Comparison of ENCODE assay signal across 8 cellular contexts in the genomic region with DNA sequence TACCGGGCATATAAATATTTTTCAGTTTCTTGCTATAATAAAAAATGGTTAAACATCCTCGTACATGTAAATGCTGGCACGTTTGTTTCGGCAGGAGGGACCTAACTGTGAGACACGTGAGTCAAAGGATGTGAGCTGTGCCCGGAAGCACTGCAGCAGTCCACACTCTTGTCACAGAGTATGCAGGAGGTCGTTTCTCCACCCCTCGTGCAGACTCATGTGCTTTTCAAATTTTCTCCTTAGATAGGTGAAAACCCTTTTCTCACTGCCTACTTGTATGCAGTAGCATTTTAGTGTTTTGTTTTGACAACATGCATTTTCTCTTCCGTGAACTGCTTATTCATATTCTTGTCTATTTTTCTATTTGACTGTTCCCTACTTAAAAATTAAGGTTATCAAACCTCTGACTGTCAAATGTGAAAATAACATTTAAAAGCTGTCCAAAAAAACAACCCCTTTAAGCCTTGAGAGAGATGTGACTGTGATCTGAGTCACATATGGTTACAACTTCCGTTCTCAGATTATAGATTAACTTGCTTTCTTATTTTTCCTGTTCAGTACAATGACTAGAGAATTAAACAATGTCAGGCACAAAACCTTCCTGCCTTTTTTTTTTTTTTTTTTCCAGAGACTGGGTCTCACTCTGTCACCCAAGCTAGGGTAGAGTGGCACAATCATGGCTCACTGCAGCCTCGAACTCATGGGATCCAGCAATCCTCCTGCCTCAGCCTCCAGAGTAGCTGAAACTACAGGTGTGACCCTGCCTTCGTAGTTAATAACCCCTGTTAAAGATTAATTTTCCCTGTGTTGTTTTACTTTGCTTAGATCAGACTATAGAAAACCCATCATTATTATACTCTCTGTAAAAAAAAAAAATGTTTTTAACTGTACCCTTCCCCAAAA. TPM values are rescaled to one million over a fixed set of nuclear protein-coding genes. Genes with fewer than 3 reads are reported as not detected.
A peak's percentile ranks its signal among the peaks of the same experiment; 100 is the strongest.
DNase-seq lines count a peak whose midpoint lies in the region; ATAC-seq, FAIRE-seq and TF ChIP-seq lines count a peak whose summit lies in the region.

No MANE protein-coding gene starts in this region.

- no peaks in the 10 kb centered on the region for H3K4me1 ChIP-seq in GM12878 (ENCODE audit: control insufficient read depth, insufficient read depth, low read length)

- no peak overlapping the region for H3K4me2 ChIP-seq in GM12878 (ENCODE audit: control insufficient read depth, insufficient read depth)

- H3K9ac ChIP-seq in GM12878 (ENCODE audit: control insufficient read depth, insufficient read depth, low read length) = no peak overlapping the region

- TF ChIP-seq CTCF in GM12878 (IDR thresholded peaks at IDR 0.05 in 2 of 3, conservative IDR thresholded peaks at IDR 0.05 in 1 of 3; ENCODE audit: control insufficient read depth in 2 of 3, extremely low read depth in 1 of 3, insufficient read depth in 1 of 3, low read depth in 3 of 3, low read length in 3 of 3) (no peak), omental fat pad (IDR thresholded peaks at IDR 0.05) (no peak)

- no peak for FAIRE-seq in GM12878 (lab: Jason Lieb, UNC)

- no peak overlapping the region for H3K27ac ChIP-seq in GM12878 (ENCODE audit: control insufficient read depth, insufficient read depth)

- no peak for TF ChIP-seq RAD21 in GM12878 (IDR thresholded peaks at IDR 0.05; ENCODE audit: insufficient read depth, low read depth, low read length)

- ATAC-seq in GM18505 (IDR thresholded peaks at IDR 0.05; ENCODE audit: unreplicated experiment) (peak; percentile 63), HG02588 (IDR thresholded peaks at IDR 0.05; ENCODE audit: unreplicated experiment) (peak; percentile 77), GM12878 (peak; percentile 87), omental fat pad (ENCODE audit: low FRiP score) (no peak)

- in situ Hi-C loops in GM12878 (cut with MboI) (no loop called here), KBM-7 (cut with MboI; ENCODE audit: low pct_unique_long_range_greater_than_20kb, low sequenced_read_pairs) (no loop called here)

- intact Hi-C loops in GM12878 (cut with micrococcal nuclease; ENCODE audit: unreplicated experiment) = loop anchor here (2.0 kb wide), 1 partner anchor 43 kb away; no protein-coding TSS in a partner anchor

- H3K9me3 ChIP-seq in GM12878 (replicated peaks; ENCODE audit: control insufficient read depth, insufficient read depth, low read length) = no peaks in the 10 kb centered on the region

- WGBS in GM12878 (ENCODE audit: insufficient coverage, insufficient replicate concordance, low lambda C conversion rate, missing lambda C conversion rate) = 5% methylated on average over 12 of the region's 12 CpGs

- DNase-seq in RKO (ENCODE audit: low spot score) (peak; percentile 85), GM12878 (ENCODE audit: low read depth, low spot score) (peak; percentile 23), KBM-7 (no peak), omental fat pad (ENCODE audit: low spot score) (no peak), NCI-H2171 treated with DMSO at 0.1 percent for 48 hours (lab: John Stamatoyannopoulos, UW) (no peak)
- DNase-seq in stimulated activated CD4-positive, alpha-beta T cell treated with anti-CD3 and anti-CD28 coated beads, Interleukin-15, amount 100 ng/mL, for 48 hours (ENCODE audit: low read depth in 2 of 2) = peak; percentile 19 to 40

- H3K27me3 ChIP-seq in GM12878 (replicated peaks in 1 of 2; ENCODE audit: control insufficient read depth in 2 of 2, insufficient read depth in 2 of 2, low read length in 1 of 2) = no peaks in the 10 kb centered on the region

- no peak for TF ChIP-seq EP300 in GM12878 (IDR thresholded peaks at IDR 0.05; ENCODE audit: borderline replicate concordance in 1 of 2, control insufficient read depth in 1 of 2, low read depth in 2 of 2, low read length in 2 of 2)

- H3K4me3 ChIP-seq in GM12878 = no peak overlapping the region

- POLR2A ChIA-PET in GM12878 (lab: Charles Lee) = interaction anchor here (0.6 kb wide), 1 partner anchor 234 kb away, joined by 5 read pairs; no protein-coding TSS in a partner anchor

- SMC1A ChIA-PET in GM12878 (lab: Charles Lee; ENCODE audit: uncharacterized antibody, unreplicated experiment) = interaction anchor here (1.2 to 1.4 kb wide), 3 partner anchors 13 to 41 kb away, joined by 3 to 4 read pairs (median 3); no protein-coding TSS in a partner anchor

- H4K20me1 ChIP-seq in GM12878 (ENCODE audit: control insufficient read depth, insufficient read depth) = no peaks in the 10 kb centered on the region

- H3K36me3 ChIP-seq in GM12878 (ENCODE audit: control insufficient read depth in 2 of 2, insufficient read depth in 2 of 2, low read length in 1 of 2) = no peaks in the 10 kb centered on the region

- RAD21 ChIA-PET in GM12878 (lab: Charles Lee; ENCODE audit: unreplicated experiment) = interaction anchor here (1.2 to 1.5 kb wide), 2 partner anchors 9 to 42 kb away, joined by 3 to 4 read pairs; no protein-coding TSS in a partner anchor

- BruUV-seq in GM12878 (replicated peaks; lab: Mats Ljungman, UMichigan) = no TSS peak

- TF ChIP-seq POLR2A in GM18505 (IDR thresholded peaks at IDR 0.05; ENCODE audit: borderline replicate concordance, extremely low read depth, insufficient read depth, insufficient read length) (no peak), GM12878 (IDR thresholded peaks at IDR 0.05; ENCODE audit: low read depth, low read length) (no peak)

- CTCF ChIA-PET in GM12878 (lab: Yijun Ruan, JAX) = interaction anchor here (0.5 to 1.2 kb wide), 9 partner anchors 8 to 234 kb away, joined by 3 to 4 read pairs (median 3); no protein-coding TSS in a partner anchor

- H3K79me2 ChIP-seq in GM12878 (ENCODE audit: control insufficient read depth, insufficient read depth, low read length) = no peaks in the 10 kb centered on the region

- H2AFZ ChIP-seq in GM12878 (ENCODE audit: control insufficient read depth, low read depth, low read length) = no peak overlapping the region

TF ChIP-seq in GM12878, 131 proteins besides CTCF, POLR2A, EP300 and RAD21 (continues in another document):
- TF ChIP-seq SUZ12 (IDR thresholded peaks at IDR 0.05; ENCODE audit: unreplicated experiment) (no peak), HDGF (IDR thresholded peaks at IDR 0.05) (no peak), RFX5 (IDR thresholded peaks at IDR 0.05; ENCODE audit: low read depth, low read length) (no peak), NFIC (IDR thresholded peaks at IDR 0.05; ENCODE audit: low read depth, low read length) (peak; percentile 40; the same call in 1 of the 2 replicates), SMARCA5 (IDR thresholded peaks at IDR 0.05) (peak; percentile 70; the same call in 1 of the 2 replicates)
- TF ChIP-seq, protein P1, sequence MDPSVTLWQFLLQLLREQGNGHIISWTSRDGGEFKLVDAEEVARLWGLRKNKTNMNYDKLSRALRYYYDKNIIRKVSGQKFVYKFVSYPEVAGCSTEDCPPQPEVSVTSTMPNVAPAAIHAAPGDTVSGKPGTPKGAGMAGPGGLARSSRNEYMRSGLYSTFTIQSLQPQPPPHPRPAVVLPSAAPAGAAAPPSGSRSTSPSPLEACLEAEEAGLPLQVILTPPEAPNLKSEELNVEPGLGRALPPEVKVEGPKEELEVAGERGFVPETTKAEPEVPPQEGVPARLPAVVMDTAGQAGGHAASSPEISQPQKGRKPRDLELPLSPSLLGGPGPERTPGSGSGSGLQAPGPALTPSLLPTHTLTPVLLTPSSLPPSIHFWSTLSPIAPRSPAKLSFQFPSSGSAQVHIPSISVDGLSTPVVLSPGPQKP (IDR thresholded peaks at IDR 0.05; ENCODE audit: low read depth, low read length) = peak; percentile 97
- TF ChIP-seq, protein P2, sequence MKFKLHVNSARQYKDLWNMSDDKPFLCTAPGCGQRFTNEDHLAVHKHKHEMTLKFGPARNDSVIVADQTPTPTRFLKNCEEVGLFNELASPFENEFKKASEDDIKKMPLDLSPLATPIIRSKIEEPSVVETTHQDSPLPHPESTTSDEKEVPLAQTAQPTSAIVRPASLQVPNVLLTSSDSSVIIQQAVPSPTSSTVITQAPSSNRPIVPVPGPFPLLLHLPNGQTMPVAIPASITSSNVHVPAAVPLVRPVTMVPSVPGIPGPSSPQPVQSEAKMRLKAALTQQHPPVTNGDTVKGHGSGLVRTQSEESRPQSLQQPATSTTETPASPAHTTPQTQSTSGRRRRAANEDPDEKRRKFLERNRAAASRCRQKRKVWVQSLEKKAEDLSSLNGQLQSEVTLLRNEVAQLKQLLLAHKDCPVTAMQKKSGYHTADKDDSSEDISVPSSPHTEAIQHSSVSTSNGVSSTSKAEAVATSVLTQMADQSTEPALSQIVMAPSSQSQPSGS (IDR thresholded peaks at IDR 0.05; ENCODE audit: low read length) = 0 out of 2 replicates have a peak, but pooled peaks have one; percentile 44
- TF ChIP-seq, protein P3, sequence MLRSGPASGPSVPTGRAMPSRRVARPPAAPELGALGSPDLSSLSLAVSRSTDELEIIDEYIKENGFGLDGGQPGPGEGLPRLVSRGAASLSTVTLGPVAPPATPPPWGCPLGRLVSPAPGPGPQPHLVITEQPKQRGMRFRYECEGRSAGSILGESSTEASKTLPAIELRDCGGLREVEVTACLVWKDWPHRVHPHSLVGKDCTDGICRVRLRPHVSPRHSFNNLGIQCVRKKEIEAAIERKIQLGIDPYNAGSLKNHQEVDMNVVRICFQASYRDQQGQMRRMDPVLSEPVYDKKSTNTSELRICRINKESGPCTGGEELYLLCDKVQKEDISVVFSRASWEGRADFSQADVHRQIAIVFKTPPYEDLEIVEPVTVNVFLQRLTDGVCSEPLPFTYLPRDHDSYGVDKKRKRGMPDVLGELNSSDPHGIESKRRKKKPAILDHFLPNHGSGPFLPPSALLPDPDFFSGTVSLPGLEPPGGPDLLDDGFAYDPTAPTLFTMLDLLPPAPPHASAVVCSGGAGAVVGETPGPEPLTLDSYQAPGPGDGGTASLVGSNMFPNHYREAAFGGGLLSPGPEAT (IDR thresholded peaks at IDR 0.05; ENCODE audit: low read depth) = peak; percentile 26; the same call in 1 of the 2 replicates

RNA-seq across cellular contexts. Expression of a gene that starts 45.1 kb away (rescaled TPM):
- total RNA-seq in GM12878 (2013; cell fraction: nucleolus; rRNA removed) = 17.5 and 23.3 TPM in 2 replicates
- total RNA-seq in GM12878 (2014; rRNA removed) = 4.0 and 5.8 TPM in 2 replicates
- 4.8 and 6.2 TPM in 2 replicates for total RNA-seq in GM12878 (2014; rRNA removed; fragmentation: Illumina TruSeq; extraction: Trizol)
- 5.5 and 6.4 TPM in 2 replicates for total RNA-seq in GM12878 (2021)
- 0.76 TPM for polyA plus RNA-seq in GM12878 (2011; ENCODE audit: low read depth)
- 35.4 and 70.7 TPM in 2 replicates for polyA plus RNA-seq in GM12878 (2011; rRNA removed)
- polyA plus RNA-seq in GM12878 (2011; cell fraction: cytosol; rRNA removed) = 10.3 and 11.8 TPM in 2 replicates
- polyA plus RNA-seq in GM12878 (2011; cell fraction: nucleus; rRNA removed) = 11.5 and 14.2 TPM in 2 replicates
- 1.4 and 2.0 TPM in 2 replicates for polyA plus RNA-seq in GM12878 (2012)
- polyA plus RNA-seq in GM12878 (2014; fragmentation: Illumina TruSeq; extraction: Trizol) = 5.1 and 6.9 TPM in 2 replicates
- polyA plus RNA-seq in GM12878 (2014; fragmentation: Nextera tagmentation; extraction: Ambion mirVana) = under 1 TPM; 0.47 to 0.93 TPM
- 3.0 and 3.5 TPM in 2 replicates for polyA plus RNA-seq in GM12878 (2014; rRNA removed)
- 1 to 10 TPM in 1 of 2 experiments, under 1 TPM in 1; 0.63 to 1.6 TPM for polyA plus RNA-seq in GM12878 (2016; fragmentation: Nextera tagmentation; extraction: Ambion mirVana)
- 19.5 and 25.2 TPM in 2 replicates for polyA minus RNA-seq in GM12878 (2011; rRNA and poly(A)+ RNA removed)
- polyA minus RNA-seq in GM12878 (2011; cell fraction: cytosol; rRNA and poly(A)+ RNA removed) = 8.2 and 11.3 TPM in 2 replicates
- 12.3 and 20.5 TPM in 2 replicates for polyA minus RNA-seq in GM12878 (2011; cell fraction: nucleus; rRNA and poly(A)+ RNA removed)
- total RNA-seq in omental fat pad = 10 to 100 TPM; 14.3 to 20.0 (median 19.9) TPM

Comparison
In these comparisons a context has a peak if more than half of its experiments do, and no peak if none do; other contexts are left out.
1. DNase-seq: peak in RKO (single experiment), GM12878 (single experiment) and stimulated activated CD4-positive, alpha-beta T cell treated with anti-CD3 and anti-CD28 coated beads, Interleukin-15, amount 100 ng/mL, for 48 hours (2 of 2); none in KBM-7 (single experiment), omental fat pad (single experiment) and NCI-H2171 treated with DMSO at 0.1 percent for 48 hours (single experiment).